Comparison of ENCODE assay signal across 8 cellular contexts in genomic region chr2:37648316-37649011, GRCh38. TPM values are rescaled to one million over a fixed set of nuclear protein-coding genes. Genes with fewer than 3 reads are reported as not detected.
DNase-seq lines count a peak whose midpoint lies in the region; ATAC-seq and TF ChIP-seq lines count a peak whose summit lies in the region.

No MANE protein-coding gene starts in this region.

- peak; percentile 45 for DNase-seq in SKM-1 treated with dmso at 0.1 percent for 144 hours (lab: John Stamatoyannopoulos, UW; ENCODE audit: unreplicated experiment)
- DNase-seq in SKM-1 (lab: John Stamatoyannopoulos, UW; ENCODE audit: unreplicated experiment): no peak
- DNase-seq in activated effector memory CD4-positive, alpha-beta T cell treated with Interleukin-2 at 50 U/mL for 16 hours: peak; percentile 30
- peak; percentile 61 for DNase-seq in left kidney (ENCODE audit: low read depth, low spot score)
- DNase-seq in thoracic aorta (ENCODE audit: low spot score): no peak
- no peak for DNase-seq in G401 (ENCODE audit: low spot score)
- no peak for DNase-seq in globus pallidus (ENCODE audit: low spot score)

- peaks cover 65 to 95% of the 10 kb centered on the region in 2 donors for H3K4me1 ChIP-seq in thoracic aorta (ENCODE audit: control insufficient read depth in 1 of 2, low read depth in 2 of 2)

- peaks cover 14% of the 10 kb centered on the region for H3K36me3 ChIP-seq in thoracic aorta

- ATAC-seq in thoracic aorta (ENCODE audit: insufficient number of reproducible peaks, low FRiP score, low read depth) (no peak), GM19452 (IDR thresholded peaks at IDR 0.05; ENCODE audit: unreplicated experiment) (no peak)

- peak overlapping the region; percentile 15 for H3K4me3 ChIP-seq in thoracic aorta

- no peaks in the 10 kb centered on the region for H3K27me3 ChIP-seq in thoracic aorta (replicated peaks; ENCODE audit: insufficient read depth)

- TF ChIP-seq CTCF in thoracic aorta (IDR thresholded peaks at IDR 0.05): peak; percentile 20

- H3K9me3 ChIP-seq in thoracic aorta: no peaks in the 10 kb centered on the region

- in situ Hi-C loops in G401 (cut with HindIII; ENCODE audit: low sequenced_read_pairs): no loop called here

- H3K27ac ChIP-seq in thoracic aorta: peak overlapping the region; percentile 41 to 53

RNA-seq across cellular contexts. Expression of gene CDC42EP3, which starts 23.0 kb away (rescaled TPM):
- 10 to 100 TPM; 42.2 to 57.4 TPM for total RNA-seq in thoracic aorta
- 0.07 TPM in 1 of 2 replicates, not detected in the other for total RNA-seq in G401 (2014; rRNA removed; shearing (Covaris generic))

Comparison
In these comparisons a context has a peak if more than half of its experiments do, and no peak if none do; other contexts are left out.
1. DNase-seq: peak in SKM-1 treated with dmso at 0.1 percent for 144 hours (single experiment), activated effector memory CD4-positive, alpha-beta T cell treated with Interleukin-2 at 50 U/mL for 16 hours (single experiment) and left kidney (single experiment); none in SKM-1 (single experiment), thoracic aorta (single experiment), G401 (single experiment) and globus pallidus (single experiment).
2. RNA of gene CDC42EP3, which starts 23.0 kb away (total RNA-seq): 42.2 to 57.4 TPM in thoracic aorta; 0.07 TPM in G401; every median in the first group is over 10 times any median in the second.